1 cellular context compared by ENCODE assay signal in the genomic region with DNA sequence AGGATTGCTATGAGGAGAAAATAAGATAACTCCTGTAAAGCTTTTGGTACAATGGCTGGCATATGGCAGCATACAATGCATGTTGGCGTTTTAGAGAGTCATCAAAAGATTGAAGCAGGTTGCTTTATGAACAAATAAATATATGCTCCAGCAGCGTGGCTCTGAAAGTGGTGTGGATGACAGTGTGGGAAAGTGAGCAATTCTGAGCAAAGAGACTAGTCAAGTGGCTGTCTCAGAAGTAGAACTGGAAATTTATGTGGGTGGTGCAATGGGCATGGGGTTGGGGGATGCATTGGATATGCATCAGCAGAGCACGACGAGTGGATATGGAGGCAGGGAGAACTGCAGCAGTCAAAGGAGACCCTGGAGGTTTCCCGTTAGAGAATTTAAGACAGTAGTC.
TF ChIP-seq lines count a peak whose summit lies in the region.

No MANE protein-coding gene starts in this region.

TF ChIP-seq in H1, 55 proteins besides CTCF, POLR2A, EP300 and RAD21 (continued from another document):
- TF ChIP-seq, protein P1, sequence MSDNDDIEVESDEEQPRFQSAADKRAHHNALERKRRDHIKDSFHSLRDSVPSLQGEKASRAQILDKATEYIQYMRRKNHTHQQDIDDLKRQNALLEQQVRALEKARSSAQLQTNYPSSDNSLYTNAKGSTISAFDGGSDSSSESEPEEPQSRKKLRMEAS (IDR thresholded peaks at IDR 0.05), result no peak
- TF ChIP-seq, protein P2, sequence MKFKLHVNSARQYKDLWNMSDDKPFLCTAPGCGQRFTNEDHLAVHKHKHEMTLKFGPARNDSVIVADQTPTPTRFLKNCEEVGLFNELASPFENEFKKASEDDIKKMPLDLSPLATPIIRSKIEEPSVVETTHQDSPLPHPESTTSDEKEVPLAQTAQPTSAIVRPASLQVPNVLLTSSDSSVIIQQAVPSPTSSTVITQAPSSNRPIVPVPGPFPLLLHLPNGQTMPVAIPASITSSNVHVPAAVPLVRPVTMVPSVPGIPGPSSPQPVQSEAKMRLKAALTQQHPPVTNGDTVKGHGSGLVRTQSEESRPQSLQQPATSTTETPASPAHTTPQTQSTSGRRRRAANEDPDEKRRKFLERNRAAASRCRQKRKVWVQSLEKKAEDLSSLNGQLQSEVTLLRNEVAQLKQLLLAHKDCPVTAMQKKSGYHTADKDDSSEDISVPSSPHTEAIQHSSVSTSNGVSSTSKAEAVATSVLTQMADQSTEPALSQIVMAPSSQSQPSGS (IDR thresholded peaks at IDR 0.05; ENCODE audit: low read length), result no peak
- TF ChIP-seq SP2 (IDR thresholded peaks at IDR 0.05; ENCODE audit: low read length) (no peak), RFX5 (IDR thresholded peaks at IDR 0.05; ENCODE audit: borderline replicate concordance, low read depth, low read length) (no peak), PHF8 (conservative IDR thresholded peaks at IDR 0.05; ENCODE audit: low read depth, low read length) (no peak), CTBP2 (IDR thresholded peaks at IDR 0.05; ENCODE audit: borderline replicate concordance, insufficient read depth, insufficient read length, low read length) (no peak), TEAD4 (IDR thresholded peaks at IDR 0.05; ENCODE audit: low read depth, low read length) (no peak), SUZ12 (IDR thresholded peaks at IDR 0.05; ENCODE audit: low read length) (no peak), BCL11A (IDR thresholded peaks at IDR 0.05; ENCODE audit: low read depth in 2 of 2, low read length in 2 of 2) (no peak), CBX5 (IDR thresholded peaks at IDR 0.05; ENCODE audit: low read depth, low read length) (no peak)
